ENCODE assay signal across 28 cellular contexts in genomic region chr11:93563857-93564256, GRCh38.
"Had no signal": no experiment of that assay in that cellular context is flagged by ENCODE, and none has a peak within 500 bp of the region (broad histone marks: within the 10 kb centered on the region; RNA-seq: fewer than 3 reads in every experiment).

No MANE protein-coding gene starts in this region.

- H3K4me1 ChIP-seq: breast epithelium had no signal

- H3K27ac ChIP-seq: adrenal gland, ascending aorta, body of pancreas, brain microvascular endothelial cell, breast epithelium, cardiac muscle cell had no signal

- H3K4me3 ChIP-seq: adrenal gland, ascending aorta, body of pancreas, breast epithelium, cardiac muscle cell had no signal

- DNase-seq: activated effector memory CD4-positive, alpha-beta T cell treated with anti-CD3 and anti-CD28 coated beads, Interleukin-2, amount 50 U/mL, for 16 hours; activated effector memory CD4-positive, alpha-beta T cell treated with Interleukin-2 at 50 U/mL for 16 hours; activated gamma-delta T cell; activated gamma-delta T cell treated with Interleukin-2 at 50 U/mL for 16 hours; activated naive CD4-positive, alpha-beta T cell; activated naive CD4-positive, alpha-beta T cell treated with anti-CD3 and anti-CD28 coated beads for 36 hours; activated naive CD4-positive, alpha-beta T cell treated with anti-CD3 and anti-CD28 coated beads, Interleukin-2, amount 10 ng/mL, durations not matched to agents 7 days and 5 days; activated naive CD4-positive, alpha-beta T cell treated with anti-CD3 and anti-CD28 coated beads, Interleukin-2, amount 50 U/mL, for 16 hours; activated naive CD4-positive, alpha-beta T cell treated with Interleukin-2 at 50 U/mL for 16 hours; activated naive CD8-positive, alpha-beta T cell treated with anti-CD3 and anti-CD28 coated beads for 36 hours; activated naive CD8-positive, alpha-beta T cell treated with anti-CD3 and anti-CD28 coated beads, Interleukin-2, amount 10 ng/mL, durations not matched to agents 7 days and 5 days; activated naive CD8-positive, alpha-beta T cell treated with anti-CD3 and anti-CD28 coated beads, Interleukin-2, amount 50 U/mL, for 24 hours; activated T-cell treated with anti-CD3 and anti-CD28 coated beads, Interleukin-2, amount 50 U/mL, for 24 hours; activated T-cell treated with anti-CD3 and anti-CD28 coated beads, Interleukin-2, amount 50 U/mL, for 4 hours; activated T-cell treated with anti-CD3 and anti-CD28 coated beads, Interleukin-2, amount 50 U/mL, for 48 hours; activated T-cell treated with anti-CD3 and anti-CD28 coated beads, Interleukin-2, amount 50 U/mL, for 72 hours; adrenal gland; amniotic stem cell; amygdala; anterior cingulate cortex; aorta; body of pancreas; brain microvascular endothelial cell; central memory CD4-positive, alpha-beta T cell; cerebellar nuclear complex had no signal

- H3K9me3 ChIP-seq: adrenal gland, ascending aorta, body of pancreas, breast epithelium had no signal

- H3K36me3 ChIP-seq: adrenal gland, ascending aorta, brain microvascular endothelial cell, breast epithelium, cardiac muscle cell had no signal
